1 cellular context compared by ENCODE assay signal in the genomic region with DNA sequence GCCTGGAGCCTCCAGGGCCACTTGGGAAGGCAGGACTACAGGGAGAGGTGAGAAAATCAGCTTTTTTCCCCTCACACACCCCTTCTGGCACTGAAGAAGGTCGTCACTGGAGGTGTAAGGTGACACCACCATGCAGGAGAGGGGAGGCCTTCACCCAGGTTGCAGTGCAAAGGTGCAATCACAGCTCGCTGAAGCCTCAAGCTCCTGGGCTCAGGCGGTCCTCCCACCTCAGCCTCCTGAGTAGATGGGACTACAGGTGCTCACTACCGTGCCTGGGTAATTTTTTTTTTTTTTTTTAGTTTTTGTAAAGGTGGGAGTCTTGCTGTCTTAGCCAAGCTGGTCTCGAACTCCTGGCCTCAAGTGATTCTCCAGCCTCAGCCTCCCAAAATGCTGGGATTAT.
TF ChIP-seq lines count a peak whose summit lies in the region.

No MANE protein-coding gene starts in this region.

TF ChIP-seq in H1, 55 proteins besides CTCF, POLR2A, EP300 and RAD21:
- TF ChIP-seq CBX8 (IDR thresholded peaks at IDR 0.05; ENCODE audit: borderline replicate concordance, low read depth, low read length) (no peak), BACH1 (IDR thresholded peaks at IDR 0.05; ENCODE audit: low read length) (no peak), SAP30 (IDR thresholded peaks at IDR 0.05; ENCODE audit: insufficient read depth, insufficient replicate concordance, low read length) (no peak), YY1 (IDR thresholded peaks at IDR 0.05; ENCODE audit: low read depth, low read length) (no peak), MAFK (IDR thresholded peaks at IDR 0.05; ENCODE audit: low read depth, low read length) (no peak), PHF8 (conservative IDR thresholded peaks at IDR 0.05; ENCODE audit: low read depth, low read length) (no peak), SP1 (IDR thresholded peaks at IDR 0.05; ENCODE audit: low read depth, low read length) (no peak), SIRT6 (IDR thresholded peaks at IDR 0.05; ENCODE audit: low read length) (no peak), GTF2F1 (IDR thresholded peaks at IDR 0.05; ENCODE audit: borderline replicate concordance, low read depth, low read length) (no peak), POU5F1 (IDR thresholded peaks at IDR 0.05; ENCODE audit: low read depth, low read length) (no peak), HDAC2 (IDR thresholded peaks at IDR 0.05; ENCODE audit: borderline replicate concordance in 1 of 2, low read depth in 2 of 2, low read length in 2 of 2) (no peak), CREB1 (IDR thresholded peaks at IDR 0.05) (no peak), RNF2 (IDR thresholded peaks at IDR 0.05; ENCODE audit: borderline replicate concordance, low read depth, low read length, missing control alignments, poor library complexity, severe bottlenecking) (no peak), TAF7 (optimal IDR thresholded peaks at IDR 0.05; ENCODE audit: borderline replicate concordance, low read depth, low read length) (no peak), SUZ12 (IDR thresholded peaks at IDR 0.05; ENCODE audit: low read length) (no peak), SP4 (IDR thresholded peaks at IDR 0.05; ENCODE audit: low read length) (no peak), NRF1 (IDR thresholded peaks at IDR 0.05; ENCODE audit: low read depth, low read length) (no peak), JUN (IDR thresholded peaks at IDR 0.05; ENCODE audit: low read depth, low read length) (no peak), SRF (IDR thresholded peaks at IDR 0.05; ENCODE audit: low read depth, low read length) (no peak)
